Comparison of ENCODE assay signal across 1 cellular context in the genomic region with DNA sequence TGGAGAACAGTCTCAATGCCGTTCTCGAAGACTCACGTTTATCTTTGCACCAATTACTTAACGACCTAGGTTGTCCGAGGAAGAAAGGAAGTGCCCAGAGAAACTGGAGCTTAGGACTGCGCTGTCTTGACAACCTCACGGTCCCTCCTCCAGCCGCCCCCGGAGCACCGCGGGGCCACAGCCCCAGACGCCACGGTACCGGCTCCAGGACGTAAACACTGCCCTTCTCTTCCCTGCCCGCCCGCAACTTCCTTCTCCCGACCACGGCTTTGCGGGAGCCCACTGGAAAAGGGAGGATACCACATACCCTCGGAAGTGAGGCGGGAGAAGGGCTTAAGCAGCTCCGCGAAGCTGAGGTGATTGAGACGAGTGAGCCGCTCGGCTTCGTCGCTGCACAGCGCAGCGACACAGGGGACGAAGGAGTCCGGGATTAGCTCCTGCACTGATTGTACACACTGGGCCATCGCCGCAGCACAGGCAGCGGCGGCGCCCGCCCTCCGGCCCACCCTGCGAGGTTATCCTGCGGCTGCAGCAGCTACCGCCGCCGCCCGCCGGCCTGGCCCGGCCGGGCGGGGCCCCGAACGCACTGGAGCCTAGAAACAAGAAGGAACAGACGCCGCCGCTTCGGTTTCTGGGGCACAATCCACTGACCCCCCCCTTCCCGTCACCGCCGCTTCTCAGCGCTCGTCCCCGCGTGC.
TF ChIP-seq lines count a peak whose summit lies in the region.

No MANE protein-coding gene starts in this region.

TF ChIP-seq in GM12878, 131 proteins besides CTCF, POLR2A, EP300 and RAD21 (continued from another document and continues in another):
- TF ChIP-seq NR2F1 (conservative IDR thresholded peaks at IDR 0.05) (no peak), FOXK2 (IDR thresholded peaks at IDR 0.05) (no peak), NFXL1 (IDR thresholded peaks at IDR 0.05; ENCODE audit: borderline replicate concordance) (no peak), CEBPB (IDR thresholded peaks at IDR 0.05; ENCODE audit: borderline replicate concordance in 1 of 2, low read depth in 2 of 2, low read length in 2 of 2) (no peak), MEF2B (IDR thresholded peaks at IDR 0.05; ENCODE audit: partially characterized antibody, poor library complexity, severe bottlenecking) (no peak), SP1 (IDR thresholded peaks at IDR 0.05; ENCODE audit: low read depth, low read length) (no peak), BCL11A (IDR thresholded peaks at IDR 0.05; ENCODE audit: low read depth, low read length) (no peak), TBL1XR1 (IDR thresholded peaks at IDR 0.05; ENCODE audit: low read depth, low read length) (peak; percentile 1; the same call in 1 of the 2 replicates), HSF1 (IDR thresholded peaks at IDR 0.05; ENCODE audit: low read depth, low read length) (no peak), IRF3 (IDR thresholded peaks at IDR 0.05) (no peak), TCF3 (IDR thresholded peaks at IDR 0.05; ENCODE audit: borderline replicate concordance, insufficient read depth, low read depth, low read length) (no peak), CBX5 (IDR thresholded peaks at IDR 0.05; ENCODE audit: low read depth) (no peak), HDGF (IDR thresholded peaks at IDR 0.05) (no peak), STAT1 (conservative IDR thresholded peaks at IDR 0.05) (no peak), RUNX3 (IDR thresholded peaks at IDR 0.05; ENCODE audit: low read length) (peak; percentile 54; the same call in 1 of the 2 replicates), YBX1 (IDR thresholded peaks at IDR 0.05) (no peak), ZZZ3 (IDR thresholded peaks at IDR 0.05; ENCODE audit: control insufficient read depth, insufficient read length, low read depth) (no peak), IRF5 (IDR thresholded peaks at IDR 0.05; ENCODE audit: borderline replicate concordance) (no peak), HDAC2 (IDR thresholded peaks at IDR 0.05) (no peak), MTA3 (IDR thresholded peaks at IDR 0.05; ENCODE audit: borderline replicate concordance, low read length) (no peak; the same call in 1 of the 2 replicates), POLR2AphosphoS5 (IDR thresholded peaks at IDR 0.05; ENCODE audit: low read length) (peak; percentile 11; the same call in 1 of the 2 replicates), YY1 (IDR thresholded peaks at IDR 0.05; ENCODE audit: low read depth, low read length) (no peak), KLF5 (IDR thresholded peaks at IDR 0.05; ENCODE audit: partially characterized antibody) (peak; percentile 50), E2F8 (IDR thresholded peaks at IDR 0.05; ENCODE audit: low read depth, partially characterized antibody) (no peak), RB1 (IDR thresholded peaks at IDR 0.05; ENCODE audit: borderline replicate concordance) (0 out of 2 replicates have a peak, but pooled peaks have one; percentile 61), HCFC1 (IDR thresholded peaks at IDR 0.05; ENCODE audit: low read length) (no peak), HDAC6 (IDR thresholded peaks at IDR 0.05; ENCODE audit: unreplicated experiment) (no peak), IKZF2 (IDR thresholded peaks at IDR 0.05) (no peak; a peak in 2 of 4 replicates), PML (IDR thresholded peaks at IDR 0.05; ENCODE audit: low read length) (no peak), SUPT20H (IDR thresholded peaks at IDR 0.05; ENCODE audit: borderline replicate concordance, control insufficient read depth, low read depth, low read length) (no peak), MTA2 (IDR thresholded peaks at IDR 0.05; ENCODE audit: low read depth) (no peak), EED (IDR thresholded peaks at IDR 0.05; ENCODE audit: low read depth) (peak; percentile 66), KAT2A (conservative IDR thresholded peaks at IDR 0.05; ENCODE audit: control insufficient read depth, low read depth, low read length) (no peak), LARP7 (IDR thresholded peaks at IDR 0.05) (0 out of 2 replicates have a peak, but pooled peaks have one; percentile 51), FOXM1 (IDR thresholded peaks at IDR 0.05; ENCODE audit: low read depth, low read length) (no peak; the same call in 1 of the 2 replicates), CREM (IDR thresholded peaks at IDR 0.05; ENCODE audit: low read depth) (no peak)
- TF ChIP-seq, protein P1, sequence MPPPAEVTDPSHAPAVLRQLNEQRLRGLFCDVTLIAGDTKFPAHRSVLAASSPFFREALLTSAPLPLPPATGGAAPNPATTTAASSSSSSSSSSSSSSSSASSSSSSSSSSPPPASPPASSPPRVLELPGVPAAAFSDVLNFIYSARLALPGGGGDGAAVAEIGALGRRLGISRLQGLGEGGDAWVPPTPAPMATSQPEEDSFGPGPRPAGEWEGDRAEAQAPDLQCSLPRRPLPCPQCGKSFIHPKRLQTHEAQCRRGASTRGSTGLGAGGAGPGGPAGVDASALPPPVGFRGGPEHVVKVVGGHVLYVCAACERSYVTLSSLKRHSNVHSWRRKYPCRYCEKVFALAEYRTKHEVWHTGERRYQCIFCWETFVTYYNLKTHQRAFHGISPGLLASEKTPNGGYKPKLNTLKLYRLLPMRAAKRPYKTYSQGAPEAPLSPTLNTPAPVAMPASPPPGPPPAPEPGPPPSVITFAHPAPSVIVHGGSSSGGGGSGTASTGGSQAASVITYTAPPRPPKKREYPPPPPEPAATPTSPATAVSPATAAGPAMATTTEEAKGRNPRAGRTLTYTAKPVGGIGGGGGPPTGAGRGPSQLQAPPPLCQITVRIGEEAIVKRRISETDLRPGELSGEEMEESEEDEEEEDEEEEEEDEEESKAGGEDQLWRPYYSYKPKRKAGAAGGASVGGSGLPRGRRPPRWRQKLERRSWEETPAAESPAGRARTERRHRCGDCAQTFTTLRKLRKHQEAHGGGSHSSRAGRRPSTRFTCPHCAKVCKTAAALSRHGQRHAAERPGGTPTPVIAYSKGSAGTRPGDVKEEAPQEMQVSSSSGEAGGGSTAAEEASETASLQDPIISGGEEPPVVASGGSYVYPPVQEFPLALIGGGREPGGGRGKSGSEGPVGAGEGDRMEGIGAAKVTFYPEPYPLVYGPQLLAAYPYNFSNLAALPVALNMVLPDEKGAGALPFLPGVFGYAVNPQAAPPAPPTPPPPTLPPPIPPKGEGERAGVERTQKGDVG (CRISPR knock-in tag; IDR thresholded peaks at IDR 0.05) = no peak
- TF ChIP-seq, protein P2, sequence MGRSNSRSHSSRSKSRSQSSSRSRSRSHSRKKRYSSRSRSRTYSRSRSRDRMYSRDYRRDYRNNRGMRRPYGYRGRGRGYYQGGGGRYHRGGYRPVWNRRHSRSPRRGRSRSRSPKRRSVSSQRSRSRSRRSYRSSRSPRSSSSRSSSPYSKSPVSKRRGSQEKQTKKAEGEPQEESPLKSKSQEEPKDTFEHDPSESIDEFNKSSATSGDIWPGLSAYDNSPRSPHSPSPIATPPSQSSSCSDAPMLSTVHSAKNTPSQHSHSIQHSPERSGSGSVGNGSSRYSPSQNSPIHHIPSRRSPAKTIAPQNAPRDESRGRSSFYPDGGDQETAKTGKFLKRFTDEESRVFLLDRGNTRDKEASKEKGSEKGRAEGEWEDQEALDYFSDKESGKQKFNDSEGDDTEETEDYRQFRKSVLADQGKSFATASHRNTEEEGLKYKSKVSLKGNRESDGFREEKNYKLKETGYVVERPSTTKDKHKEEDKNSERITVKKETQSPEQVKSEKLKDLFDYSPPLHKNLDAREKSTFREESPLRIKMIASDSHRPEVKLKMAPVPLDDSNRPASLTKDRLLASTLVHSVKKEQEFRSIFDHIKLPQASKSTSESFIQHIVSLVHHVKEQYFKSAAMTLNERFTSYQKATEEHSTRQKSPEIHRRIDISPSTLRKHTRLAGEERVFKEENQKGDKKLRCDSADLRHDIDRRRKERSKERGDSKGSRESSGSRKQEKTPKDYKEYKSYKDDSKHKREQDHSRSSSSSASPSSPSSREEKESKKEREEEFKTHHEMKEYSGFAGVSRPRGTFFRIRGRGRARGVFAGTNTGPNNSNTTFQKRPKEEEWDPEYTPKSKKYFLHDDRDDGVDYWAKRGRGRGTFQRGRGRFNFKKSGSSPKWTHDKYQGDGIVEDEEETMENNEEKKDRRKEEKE (IDR thresholded peaks at IDR 0.05) = no peak
- TF ChIP-seq, protein P3, sequence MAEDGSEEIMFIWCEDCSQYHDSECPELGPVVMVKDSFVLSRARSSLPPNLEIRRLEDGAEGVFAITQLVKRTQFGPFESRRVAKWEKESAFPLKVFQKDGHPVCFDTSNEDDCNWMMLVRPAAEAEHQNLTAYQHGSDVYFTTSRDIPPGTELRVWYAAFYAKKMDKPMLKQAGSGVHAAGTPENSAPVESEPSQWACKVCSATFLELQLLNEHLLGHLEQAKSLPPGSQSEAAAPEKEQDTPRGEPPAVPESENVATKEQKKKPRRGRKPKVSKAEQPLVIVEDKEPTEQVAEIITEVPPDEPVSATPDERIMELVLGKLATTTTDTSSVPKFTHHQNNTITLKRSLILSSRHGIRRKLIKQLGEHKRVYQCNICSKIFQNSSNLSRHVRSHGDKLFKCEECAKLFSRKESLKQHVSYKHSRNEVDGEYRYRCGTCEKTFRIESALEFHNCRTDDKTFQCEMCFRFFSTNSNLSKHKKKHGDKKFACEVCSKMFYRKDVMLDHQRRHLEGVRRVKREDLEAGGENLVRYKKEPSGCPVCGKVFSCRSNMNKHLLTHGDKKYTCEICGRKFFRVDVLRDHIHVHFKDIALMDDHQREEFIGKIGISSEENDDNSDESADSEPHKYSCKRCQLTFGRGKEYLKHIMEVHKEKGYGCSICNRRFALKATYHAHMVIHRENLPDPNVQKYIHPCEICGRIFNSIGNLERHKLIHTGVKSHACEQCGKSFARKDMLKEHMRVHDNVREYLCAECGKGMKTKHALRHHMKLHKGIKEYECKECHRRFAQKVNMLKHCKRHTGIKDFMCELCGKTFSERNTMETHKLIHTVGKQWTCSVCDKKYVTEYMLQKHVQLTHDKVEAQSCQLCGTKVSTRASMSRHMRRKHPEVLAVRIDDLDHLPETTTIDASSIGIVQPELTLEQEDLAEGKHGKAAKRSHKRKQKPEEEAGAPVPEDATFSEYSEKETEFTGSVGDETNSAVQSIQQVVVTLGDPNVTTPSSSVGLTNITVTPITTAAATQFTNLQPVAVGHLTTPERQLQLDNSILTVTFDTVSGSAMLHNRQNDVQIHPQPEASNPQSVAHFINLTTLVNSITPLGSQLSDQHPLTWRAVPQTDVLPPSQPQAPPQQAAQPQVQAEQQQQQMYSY (CRISPR knock-in tag; IDR thresholded peaks at IDR 0.05) = no peak
- TF ChIP-seq, protein P4, sequence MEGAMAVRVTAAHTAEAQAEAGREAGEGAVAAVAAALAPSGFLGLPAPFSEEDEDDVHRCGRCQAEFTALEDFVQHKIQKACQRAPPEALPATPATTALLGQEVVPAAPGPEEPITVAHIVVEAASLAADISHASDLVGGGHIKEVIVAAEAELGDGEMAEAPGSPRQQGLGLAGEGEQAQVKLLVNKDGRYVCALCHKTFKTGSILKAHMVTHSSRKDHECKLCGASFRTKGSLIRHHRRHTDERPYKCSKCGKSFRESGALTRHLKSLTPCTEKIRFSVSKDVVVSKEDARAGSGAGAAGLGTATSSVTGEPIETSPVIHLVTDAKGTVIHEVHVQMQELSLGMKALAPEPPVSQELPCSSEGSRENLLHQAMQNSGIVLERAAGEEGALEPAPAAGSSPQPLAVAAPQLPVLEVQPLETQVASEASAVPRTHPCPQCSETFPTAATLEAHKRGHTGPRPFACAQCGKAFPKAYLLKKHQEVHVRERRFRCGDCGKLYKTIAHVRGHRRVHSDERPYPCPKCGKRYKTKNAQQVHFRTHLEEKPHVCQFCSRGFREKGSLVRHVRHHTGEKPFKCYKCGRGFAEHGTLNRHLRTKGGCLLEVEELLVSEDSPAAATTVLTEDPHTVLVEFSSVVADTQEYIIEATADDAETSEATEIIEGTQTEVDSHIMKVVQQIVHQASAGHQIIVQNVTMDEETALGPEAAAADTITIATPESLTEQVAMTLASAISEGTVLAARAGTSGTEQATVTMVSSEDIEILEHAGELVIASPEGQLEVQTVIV (IDR thresholded peaks at IDR 0.05; ENCODE audit: borderline replicate concordance, partially characterized antibody) = no peak
